Comparison of ENCODE assay signal across 19 cellular contexts in genomic region chr12:53480425-53481107, GRCh38. TPM values are rescaled to one million over a fixed set of nuclear protein-coding genes. Genes with fewer than 3 reads are reported as not detected.
A peak's percentile ranks its signal among the peaks of the same experiment; 100 is the strongest.
DNase-seq lines count a peak whose midpoint lies in the region; ATAC-seq and TF ChIP-seq lines count a peak whose summit lies in the region.
"Had no signal": no experiment of that assay in that cellular context is flagged by ENCODE, and none has a peak within 500 bp of the region (broad histone marks: within the 10 kb centered on the region; RNA-seq: fewer than 3 reads in every experiment).

No MANE protein-coding gene starts in this region.

- no peak overlapping the region for H2BK12ac ChIP-seq in H9 (ENCODE audit: insufficient read length, low read depth, low read length)

- DNase-seq in H9 (no peak), RWPE1 (ENCODE audit: low spot score) (no peak), T1000 (lab: John Stamatoyannopoulos, UW) (no peak), NOMO-1 treated with dmso at 0.1 percent for 144 hours (lab: John Stamatoyannopoulos, UW; ENCODE audit: unreplicated experiment) (no peak)
- DNase-seq: activated CD4-positive, alpha-beta memory T cell treated with anti-CD3 and anti-CD28 coated beads for 36 hours; left ventricle myocardium superior; NCI-H1417 treated with DMSO at 0.1 percent for 48 hours; NCI-H774; stimulated activated CD4-positive, alpha-beta T cell treated with anti-CD3 and anti-CD28 coated beads, Interleukin-4, amount 100 ng/mL, for 1 hour; T-helper 1 cell; WERI-Rb-1 had no signal

- no peak overlapping the region for H2BK120ac ChIP-seq in H9 (ENCODE audit: low read depth, low read length, poor library complexity, severe bottlenecking)

- no peaks in the 10 kb centered on the region for H3K9me3 ChIP-seq in H9 (ENCODE audit: control insufficient read depth, low read depth, low read length)
- H3K9me3 ChIP-seq in gastroesophageal sphincter, result no peaks in the 10 kb centered on the region
- no peaks in the 10 kb centered on the region for H3K9me3 ChIP-seq in skeletal muscle satellite cell (replicated peaks; ENCODE audit: low read length)
- H3K9me3 ChIP-seq: BLaER1 had no signal

- no peak overlapping the region for H2BK5ac ChIP-seq in H9 (ENCODE audit: insufficient read length, low read length)

- no peaks in the 10 kb centered on the region for H3K9me3 Mint-ChIP-seq in H9
- H3K9me3 Mint-ChIP-seq: activated CD4-positive, alpha-beta memory T cell treated with anti-CD3 and anti-CD28 coated beads for 36 hours had no signal

- POLR2A ChIA-PET in RWPE1 (lab: Yijun Ruan, JAX; ENCODE audit: low non-redundant PET), result interaction anchor here (0.8 kb wide), 1 partner anchor 8 kb away, joined by 3 read pairs; no protein-coding TSS in a partner anchor

- H3K27ac ChIP-seq in H9 (ENCODE audit: insufficient read length, low read depth, low read length) (no peak overlapping the region), RWPE1 (peak overlapping the region; percentile 70), gastroesophageal sphincter (peak overlapping the region in 3 of 4 donors; percentile 7 to 41 (median 18))
- H3K27ac ChIP-seq: BLaER1, WERI-Rb-1 had no signal

- no peak overlapping the region for H4K5ac ChIP-seq in H9 (ENCODE audit: insufficient read length, low read depth, low read length)

- H3K27me3 ChIP-seq in H9 (ENCODE audit: insufficient read depth, low read length) (no peaks in the 10 kb centered on the region), gastroesophageal sphincter (no peaks in the 10 kb centered on the region), skeletal muscle satellite cell (ENCODE audit: control insufficient read depth, insufficient read depth, low read length) (no peaks in the 10 kb centered on the region)

- no peaks in the 10 kb centered on the region for H4K20me1 ChIP-seq in H9 (ENCODE audit: control insufficient read depth, insufficient read depth, insufficient read length)

- H2BK15ac ChIP-seq in H9 (ENCODE audit: low read depth, low read length), result no peak overlapping the region

- H3K4me1 ChIP-seq in H9 (ENCODE audit: insufficient read depth, low read length) (no peaks in the 10 kb centered on the region), gastroesophageal sphincter (peaks cover 0 to 59% (median 0%) of the 10 kb centered on the region in 3 donors), skeletal muscle satellite cell (ENCODE audit: control insufficient read depth, insufficient read depth, low read length) (peaks cover 33% of the 10 kb centered on the region)
- H3K4me1 ChIP-seq: BLaER1 had no signal

- no peak overlapping the region for H2BK20ac ChIP-seq in H9 (ENCODE audit: low read depth, low read length, poor library complexity, severe bottlenecking)

- H4K91ac ChIP-seq in H9 (ENCODE audit: insufficient read length, low read depth, low read length), result no peak overlapping the region

- H3K14ac ChIP-seq in H9 (ENCODE audit: insufficient read depth, low read length), result no peak overlapping the region

- no peak overlapping the region for H3K18ac ChIP-seq in H9 (ENCODE audit: insufficient read length, low read depth, low read length)

- H3K4me2 ChIP-seq in H9 (ENCODE audit: insufficient read depth, insufficient read length, low read length) (no peak overlapping the region), skeletal muscle satellite cell (ENCODE audit: low read length) (no peak overlapping the region)
- H3K4me2 ChIP-seq: BLaER1 had no signal

- peaks cover 35 to 48% of the 10 kb centered on the region in 2 experiments for H3K4me1 Mint-ChIP-seq in H9

- TF ChIP-seq CTCF in H9 (conservative IDR thresholded peaks at IDR 0.05) (no peak), RWPE1 (conservative IDR thresholded peaks at IDR 0.05; ENCODE audit: low read depth) (no peak), gastroesophageal sphincter (IDR thresholded peaks at IDR 0.05) (no peak)

- no peak overlapping the region for H3K56ac ChIP-seq in H9 (ENCODE audit: insufficient read length, low read depth, low read length)

- no peak overlapping the region for H3K23ac ChIP-seq in H9 (ENCODE audit: insufficient read length, low read depth, low read length)

- no peak for TF ChIP-seq POLR2A in gastroesophageal sphincter (IDR thresholded peaks at IDR 0.05)

- no peak overlapping the region for H4K8ac ChIP-seq in H9 (replicated peaks; ENCODE audit: insufficient read length, low read depth, low read length)

- WGBS in H9 (ENCODE audit: extremely low coverage, insufficient read length, low lambda C conversion rate), result no CpG with 5 or more reads among the region's 7 CpGs
- 39 to 47% methylated on average over 5 to 7 of the region's 7 CpGs for WGBS in gastroesophageal sphincter (ENCODE audit: low coverage in 1 of 2), 2 donors

- no peak overlapping the region for H3K4ac ChIP-seq in H9 (ENCODE audit: low read depth, low read length)

- H3K79me1 ChIP-seq in H9 (ENCODE audit: insufficient read depth, low read depth, low read length, poor library complexity, severe bottlenecking), result no peaks in the 10 kb centered on the region

- H2AK5ac ChIP-seq in H9 (ENCODE audit: insufficient read length, low read length), result no peak overlapping the region

- H2AFZ ChIP-seq in H9 (ENCODE audit: low read length), result no peak overlapping the region

- no peak overlapping the region for H3K4me3 ChIP-seq in gastroesophageal sphincter
- no peak overlapping the region for H3K4me3 ChIP-seq in skeletal muscle satellite cell (ENCODE audit: low read length)
- H3K4me3 ChIP-seq: BLaER1 had no signal

- CTCF ChIA-PET in RWPE1 (lab: Yijun Ruan, JAX), result interaction anchor here (1.8 kb wide), 1 partner anchor 28 kb away, joined by 6 read pairs; no protein-coding TSS in a partner anchor

- no peaks in the 10 kb centered on the region; the same call in 1 of the 2 replicates for H3K27me3 Mint-ChIP-seq in H9 (ENCODE audit: low read depth)
- H3K27me3 Mint-ChIP-seq: activated CD4-positive, alpha-beta memory T cell treated with anti-CD3 and anti-CD28 coated beads for 36 hours had no signal

- H3K36me3 ChIP-seq in gastroesophageal sphincter (peaks cover 0 to 100% of the 10 kb centered on the region in 2 donors), skeletal muscle satellite cell (ENCODE audit: insufficient read depth, low read length) (peaks cover 80% of the 10 kb centered on the region)

- H3K36me3 Mint-ChIP-seq in H9 (ENCODE audit: insufficient read depth in 1 of 3, low read depth in 3 of 3), result peaks cover 53 to 89% (median 86%) of the 10 kb centered on the region in 3 experiments

- H3K4me3 Mint-ChIP-seq in H9, result no peak overlapping the region
- H3K4me3 Mint-ChIP-seq: activated CD4-positive, alpha-beta memory T cell treated with anti-CD3 and anti-CD28 coated beads for 36 hours had no signal

- no peak overlapping the region for H3T11ph ChIP-seq in H9 (ENCODE audit: low read length)

- ATAC-seq in gastroesophageal sphincter (no peak), GM21360 (IDR thresholded peaks at IDR 0.05; ENCODE audit: unreplicated experiment) (no peak)
- ATAC-seq: left ventricle myocardium superior had no signal

- no peak for TF ChIP-seq EP300 in gastroesophageal sphincter (IDR thresholded peaks at IDR 0.05)

- no peaks in the 10 kb centered on the region for H3K23me2 ChIP-seq in H9 (ENCODE audit: insufficient read length, low read depth, low read length, poor library complexity, severe bottlenecking)

- peak overlapping the region in 2 of 3 experiments; percentile 68 to 75; a peak in 3 of 7 replicates for H3K27ac Mint-ChIP-seq in H9

- H3K9ac ChIP-seq in H9 (ENCODE audit: extremely low read depth, insufficient read length, low read length) (no peak overlapping the region), skeletal muscle satellite cell (ENCODE audit: low read depth, low read length) (peak overlapping the region; percentile 9)
- H3K9ac ChIP-seq: BLaER1 had no signal

- no peaks in the 10 kb centered on the region for H3K79me2 ChIP-seq in H9 (ENCODE audit: insufficient read depth, low read length)

RNA-seq across cellular contexts. Expression of gene MAP3K12, which starts 18.7 kb away (rescaled TPM):
- 22.3 and 26.6 TPM in 2 replicates for total RNA-seq in H9 (2021)
- total RNA-seq in gastroesophageal sphincter, result 10 to 100 TPM; 14.8 to 41.9 (median 20.3) TPM
- 17.5 and 24.8 TPM in 2 replicates for total RNA-seq in skeletal muscle satellite cell (2012; rRNA removed)

RNA-seq across cellular contexts. Expression of gene TARBP2, which starts 20.5 kb away (rescaled TPM):
- total RNA-seq in H9 (2021) (79.2 and 80.1 TPM in 2 replicates), gastroesophageal sphincter (10 to 100 TPM; 12.1 to 19.6 (median 17.4) TPM)
- 40.8 and 44.3 TPM in 2 replicates for total RNA-seq in skeletal muscle satellite cell (2012; rRNA removed)

RNA-seq across cellular contexts. Expression of gene NPFF, which starts 26.7 kb away (rescaled TPM):
- total RNA-seq in H9 (2021), result not detected in 2 replicates
- not detected for total RNA-seq in gastroesophageal sphincter
- not detected in 2 replicates for total RNA-seq in skeletal muscle satellite cell (2012; rRNA removed)
- total RNA-seq: bronchial epithelial cell, dermis microvascular lymphatic vessel endothelial cell, left ventricle myocardium superior, osteocyte, subcutaneous adipose tissue had no signal

RNA-seq across cellular contexts. Expression of gene PCBP2, which starts 28.7 kb away (rescaled TPM):
- 1,184 and 1,207 TPM in 2 replicates for total RNA-seq in H9 (2021)
- total RNA-seq in gastroesophageal sphincter, result 100 to 1,000 TPM; 259 to 375 (median 354) TPM
- 194 and 224 TPM in 2 replicates for total RNA-seq in skeletal muscle satellite cell (2012; rRNA removed)

RNA-seq across cellular contexts. Expression of gene PRR13, which starts 39.0 kb away (rescaled TPM):
- total RNA-seq in H9 (2021) (144 and 147 TPM in 2 replicates), gastroesophageal sphincter (10 to 100 TPM; 54.2 to 73.2 (median 69.6) TPM)
- total RNA-seq in skeletal muscle satellite cell (2012; rRNA removed), result 76.4 and 79.6 TPM in 2 replicates
